Comparison of ENCODE assay signal across 1 cellular context in the genomic region with DNA sequence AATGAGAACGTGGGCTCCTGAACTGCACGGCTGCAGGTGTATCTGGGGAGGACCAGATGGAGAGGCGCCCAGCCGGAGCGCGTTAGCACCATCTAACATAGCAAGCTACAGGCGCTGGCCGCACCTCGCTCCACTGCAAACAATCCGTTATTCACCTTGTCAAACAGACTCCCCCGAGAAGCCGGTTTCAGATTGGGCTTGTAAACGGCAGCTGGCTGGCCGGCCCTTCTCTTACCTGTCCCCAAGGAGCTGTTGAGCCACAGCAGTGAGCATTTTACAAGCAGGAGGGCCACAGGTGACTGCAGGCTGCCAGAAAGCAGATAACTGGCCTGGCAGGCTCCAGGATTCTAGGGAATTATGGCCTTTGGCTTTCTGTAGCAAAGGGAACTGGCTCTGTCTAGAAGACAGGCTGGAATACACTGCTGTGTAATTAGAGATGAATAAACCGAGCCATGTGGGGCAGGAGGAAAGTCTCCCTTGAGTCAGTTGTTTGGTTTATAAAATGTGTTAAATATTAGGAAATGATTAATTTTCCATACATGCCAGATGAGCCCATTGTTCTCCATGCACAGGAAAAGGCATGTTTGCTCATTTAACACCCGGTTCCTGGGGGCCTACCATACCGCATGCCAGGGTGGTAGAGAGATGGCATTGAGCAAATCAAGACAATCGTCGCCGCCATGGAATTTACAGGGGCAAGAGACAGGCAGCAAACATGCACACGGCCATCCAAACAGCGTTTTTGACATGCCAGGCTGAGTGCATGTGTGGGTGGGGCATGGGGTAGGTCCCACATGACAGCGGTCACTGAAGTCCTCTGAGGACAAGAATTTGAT.
TF ChIP-seq lines count a peak whose summit lies in the region.

No MANE protein-coding gene starts in this region.

TF ChIP-seq in IMR-90, 13 proteins besides CTCF, POLR2A, EP300 and RAD21:
- no peak for TF ChIP-seq MXI1 (IDR thresholded peaks at IDR 0.05; ENCODE audit: borderline replicate concordance, low read depth, low read length)
- no peak for TF ChIP-seq BHLHE40 (IDR thresholded peaks at IDR 0.05; ENCODE audit: low read depth, low read length)
- TF ChIP-seq CHD1 (IDR thresholded peaks at IDR 0.05; ENCODE audit: low read depth, low read length) = no peak
- no peak for TF ChIP-seq SMC3 (IDR thresholded peaks at IDR 0.05; ENCODE audit: low read depth, low read length)
- TF ChIP-seq RCOR1 (IDR thresholded peaks at IDR 0.05; ENCODE audit: insufficient replicate concordance, low read length) = no peak
- no peak for TF ChIP-seq NFE2L2 (IDR thresholded peaks at IDR 0.05; ENCODE audit: low read depth, low read length)
- TF ChIP-seq MAZ (IDR thresholded peaks at IDR 0.05; ENCODE audit: borderline replicate concordance, low read depth, low read length) = no peak
- TF ChIP-seq FOS (IDR thresholded peaks at IDR 0.05; ENCODE audit: low read depth, low read length) = no peak
- TF ChIP-seq CEBPB (IDR thresholded peaks at IDR 0.05; ENCODE audit: low read depth, low read length) = no peak
- TF ChIP-seq, protein P1, sequence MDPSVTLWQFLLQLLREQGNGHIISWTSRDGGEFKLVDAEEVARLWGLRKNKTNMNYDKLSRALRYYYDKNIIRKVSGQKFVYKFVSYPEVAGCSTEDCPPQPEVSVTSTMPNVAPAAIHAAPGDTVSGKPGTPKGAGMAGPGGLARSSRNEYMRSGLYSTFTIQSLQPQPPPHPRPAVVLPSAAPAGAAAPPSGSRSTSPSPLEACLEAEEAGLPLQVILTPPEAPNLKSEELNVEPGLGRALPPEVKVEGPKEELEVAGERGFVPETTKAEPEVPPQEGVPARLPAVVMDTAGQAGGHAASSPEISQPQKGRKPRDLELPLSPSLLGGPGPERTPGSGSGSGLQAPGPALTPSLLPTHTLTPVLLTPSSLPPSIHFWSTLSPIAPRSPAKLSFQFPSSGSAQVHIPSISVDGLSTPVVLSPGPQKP (IDR thresholded peaks at IDR 0.05; ENCODE audit: borderline replicate concordance, low read depth, low read length) = no peak
- no peak for TF ChIP-seq RFX5 (IDR thresholded peaks at IDR 0.05; ENCODE audit: low read depth, low read length)
- no peak for TF ChIP-seq USF2 (IDR thresholded peaks at IDR 0.05; ENCODE audit: low read depth, low read length)
- no peak for TF ChIP-seq MAFK (IDR thresholded peaks at IDR 0.05; ENCODE audit: low read depth, low read length)
